Comparison of ENCODE assay signal across 25 cellular contexts in genomic region chr3:37588761-37589160, GRCh38.
"Had no signal": no experiment of that assay in that cellular context is flagged by ENCODE, and none has a peak within 500 bp of the region (broad histone marks: within the 10 kb centered on the region; RNA-seq: fewer than 3 reads in every experiment).

No MANE protein-coding gene starts in this region.

- DNase-seq: activated CD4-positive, alpha-beta T cell treated with anti-CD3 and anti-CD28 coated beads, Interleukin-2, amount 10 ng/mL, durations not matched to agents 7 days and 5 days; activated CD4-positive, CD25-positive, alpha-beta regulatory T cell treated with anti-CD3 and anti-CD28 coated beads, Interleukin-2, amount 50 U/mL, for 72 hours; activated CD8-positive, alpha-beta memory T cell treated with anti-CD3 and anti-CD28 coated beads, Interleukin-2, amount 10 ng/mL, durations not matched to agents 7 days and 5 days; activated CD8-positive, alpha-beta T cell treated with anti-CD3 and anti-CD28 coated beads for 36 hours; activated effector memory CD4-positive, alpha-beta T cell treated with anti-CD3 and anti-CD28 coated beads, Interleukin-2, amount 50 U/mL, for 16 hours; activated naive CD4-positive, alpha-beta T cell treated with anti-CD3 and anti-CD28 coated beads, Interleukin-2, amount 10 ng/mL, durations not matched to agents 7 days and 5 days; activated T-cell treated with anti-CD3 and anti-CD28 coated beads for 4 hours; brain microvascular endothelial cell; caudate nucleus; effector memory CD4-positive, alpha-beta T cell; heart left ventricle; islet precursor cell; ovary; stimulated activated CD4-positive, alpha-beta T cell treated with anti-CD3 and anti-CD28 coated beads, Interleukin-4, amount 100 ng/mL, for 24 hours; stimulated activated naive CD8-positive, alpha-beta T cell treated with anti-CD3 and anti-CD28 coated beads, Interleukin-15, Interleukin-2, amounts not matched to agents 100 U/mL and 50 U/mL, for 24 hours; T-cell; WERI-Rb-1 had no signal

- H3K36me3 ChIP-seq: brain microvascular endothelial cell, ovary, prostate gland, right atrium auricular region, vagina, WERI-Rb-1 had no signal

- H3K9me3 ChIP-seq: neutrophil, ovary, prostate gland, right atrium auricular region, vagina had no signal

- ATAC-seq: activated CD8-positive, alpha-beta memory T cell treated with anti-CD3 and anti-CD28 coated beads, Interleukin-2, amount 10 ng/mL, durations not matched to agents 7 days and 5 days; activated CD8-positive, alpha-beta T cell treated with anti-CD3 and anti-CD28 coated beads for 36 hours; esophagus mucosa; heart left ventricle; left lobe of liver; natural killer cell treated with Interleukin-12 subunit alpha and Interleukin-12 subunit beta and Interleukin-15 and Interleukin-18, amount 100 ng/mL, for 72 hours; stimulated activated naive CD8-positive, alpha-beta T cell treated with anti-CD3 and anti-CD28 coated beads, Interleukin-15, Interleukin-2, amounts not matched to agents 100 U/mL and 50 U/mL, for 24 hours; T-cell had no signal

- H3K27me3 ChIP-seq: brain microvascular endothelial cell, heart left ventricle, neutrophil, ovary, right atrium auricular region, vagina had no signal

- H3K27ac ChIP-seq: brain microvascular endothelial cell, neutrophil, ovary, vagina, WERI-Rb-1 had no signal

- H3K4me3 ChIP-seq: heart left ventricle, lung, ovary, prostate gland, right atrium auricular region, vagina had no signal
